ENCODE assay signal across 1 cellular context in the genomic region with DNA sequence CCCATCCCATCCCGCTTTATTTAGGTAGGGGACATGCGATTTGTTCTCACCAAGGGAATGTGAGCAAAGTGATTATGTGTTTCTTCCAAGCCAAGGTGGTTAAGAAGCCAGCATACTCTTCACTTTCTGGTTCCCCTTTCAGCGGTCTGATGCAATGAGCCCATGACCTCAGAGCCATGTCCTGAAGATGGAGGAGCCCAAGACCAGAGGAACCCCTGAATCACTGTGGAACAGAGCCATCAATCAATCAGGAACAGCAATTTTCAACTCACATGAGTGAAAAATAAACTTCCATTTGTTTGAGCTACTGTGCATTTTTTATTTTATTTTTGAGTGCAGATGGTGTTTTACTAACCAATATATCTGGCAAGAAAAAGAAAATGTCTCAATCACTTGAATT.
TF ChIP-seq lines count a peak whose summit lies in the region.

No MANE protein-coding gene starts in this region.

TF ChIP-seq in GM23338, 12 proteins besides CTCF, POLR2A, EP300 and RAD21 (continued from another document):
- TF ChIP-seq, protein P1, sequence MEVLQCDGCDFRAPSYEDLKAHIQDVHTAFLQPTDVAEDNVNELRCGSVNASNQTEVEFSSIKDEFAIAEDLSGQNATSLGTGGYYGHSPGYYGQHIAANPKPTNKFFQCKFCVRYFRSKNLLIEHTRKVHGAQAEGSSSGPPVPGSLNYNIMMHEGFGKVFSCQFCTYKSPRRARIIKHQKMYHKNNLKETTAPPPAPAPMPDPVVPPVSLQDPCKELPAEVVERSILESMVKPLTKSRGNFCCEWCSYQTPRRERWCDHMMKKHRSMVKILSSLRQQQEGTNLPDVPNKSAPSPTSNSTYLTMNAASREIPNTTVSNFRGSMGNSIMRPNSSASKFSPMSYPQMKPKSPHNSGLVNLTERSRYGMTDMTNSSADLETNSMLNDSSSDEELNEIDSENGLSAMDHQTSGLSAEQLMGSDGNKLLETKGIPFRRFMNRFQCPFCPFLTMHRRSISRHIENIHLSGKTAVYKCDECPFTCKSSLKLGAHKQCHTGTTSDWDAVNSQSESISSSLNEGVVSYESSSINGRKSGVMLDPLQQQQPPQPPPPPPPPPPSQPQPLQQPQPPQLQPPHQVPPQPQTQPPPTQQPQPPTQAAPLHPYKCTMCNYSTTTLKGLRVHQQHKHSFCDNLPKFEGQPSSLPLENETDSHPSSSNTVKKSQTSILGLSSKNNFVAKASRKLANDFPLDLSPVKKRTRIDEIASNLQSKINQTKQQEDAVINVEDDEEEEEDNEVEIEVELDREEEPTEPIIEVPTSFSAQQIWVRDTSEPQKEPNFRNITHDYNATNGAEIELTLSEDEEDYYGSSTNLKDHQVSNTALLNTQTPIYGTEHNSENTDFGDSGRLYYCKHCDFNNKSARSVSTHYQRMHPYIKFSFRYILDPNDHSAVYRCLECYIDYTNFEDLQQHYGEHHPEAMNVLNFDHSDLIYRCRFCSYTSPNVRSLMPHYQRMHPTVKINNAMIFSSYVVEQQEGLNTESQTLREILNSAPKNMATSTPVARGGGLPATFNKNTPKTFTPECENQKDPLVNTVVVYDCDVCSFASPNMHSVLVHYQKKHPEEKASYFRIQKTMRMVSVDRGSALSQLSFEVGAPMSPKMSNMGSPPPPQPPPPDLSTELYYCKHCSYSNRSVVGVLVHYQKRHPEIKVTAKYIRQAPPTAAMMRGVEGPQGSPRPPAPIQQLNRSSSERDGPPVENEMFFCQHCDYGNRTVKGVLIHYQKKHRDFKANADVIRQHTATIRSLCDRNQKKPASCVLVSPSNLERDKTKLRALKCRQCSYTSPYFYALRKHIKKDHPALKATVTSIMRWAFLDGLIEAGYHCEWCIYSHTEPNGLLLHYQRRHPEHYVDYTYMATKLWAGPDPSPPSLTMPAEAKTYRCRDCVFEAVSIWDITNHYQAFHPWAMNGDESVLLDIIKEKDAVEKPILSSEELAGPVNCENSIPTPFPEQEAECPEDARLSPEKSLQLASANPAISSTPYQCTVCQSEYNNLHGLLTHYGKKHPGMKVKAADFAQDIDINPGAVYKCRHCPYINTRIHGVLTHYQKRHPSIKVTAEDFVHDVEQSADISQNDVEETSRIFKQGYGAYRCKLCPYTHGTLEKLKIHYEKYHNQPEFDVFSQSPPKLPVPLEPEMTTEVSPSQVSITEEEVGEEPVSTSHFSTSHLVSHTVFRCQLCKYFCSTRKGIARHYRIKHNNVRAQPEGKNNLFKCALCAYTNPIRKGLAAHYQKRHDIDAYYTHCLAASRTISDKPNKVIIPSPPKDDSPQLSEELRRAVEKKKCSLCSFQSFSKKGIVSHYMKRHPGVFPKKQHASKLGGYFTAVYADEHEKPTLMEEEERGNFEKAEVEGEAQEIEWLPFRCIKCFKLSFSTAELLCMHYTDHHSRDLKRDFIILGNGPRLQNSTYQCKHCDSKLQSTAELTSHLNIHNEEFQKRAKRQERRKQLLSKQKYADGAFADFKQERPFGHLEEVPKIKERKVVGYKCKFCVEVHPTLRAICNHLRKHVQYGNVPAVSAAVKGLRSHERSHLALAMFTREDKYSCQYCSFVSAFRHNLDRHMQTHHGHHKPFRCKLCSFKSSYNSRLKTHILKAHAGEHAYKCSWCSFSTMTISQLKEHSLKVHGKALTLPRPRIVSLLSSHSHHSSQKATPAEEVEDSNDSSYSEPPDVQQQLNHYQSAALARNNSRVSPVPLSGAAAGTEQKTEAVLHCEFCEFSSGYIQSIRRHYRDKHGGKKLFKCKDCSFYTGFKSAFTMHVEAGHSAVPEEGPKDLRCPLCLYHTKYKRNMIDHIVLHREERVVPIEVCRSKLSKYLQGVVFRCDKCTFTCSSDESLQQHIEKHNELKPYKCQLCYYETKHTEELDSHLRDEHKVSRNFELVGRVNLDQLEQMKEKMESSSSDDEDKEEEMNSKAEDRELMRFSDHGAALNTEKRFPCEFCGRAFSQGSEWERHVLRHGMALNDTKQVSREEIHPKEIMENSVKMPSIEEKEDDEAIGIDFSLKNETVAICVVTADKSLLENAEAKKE (CRISPR knock-in tag; IDR thresholded peaks at IDR 0.05), result no peak
- TF ChIP-seq, protein P2, sequence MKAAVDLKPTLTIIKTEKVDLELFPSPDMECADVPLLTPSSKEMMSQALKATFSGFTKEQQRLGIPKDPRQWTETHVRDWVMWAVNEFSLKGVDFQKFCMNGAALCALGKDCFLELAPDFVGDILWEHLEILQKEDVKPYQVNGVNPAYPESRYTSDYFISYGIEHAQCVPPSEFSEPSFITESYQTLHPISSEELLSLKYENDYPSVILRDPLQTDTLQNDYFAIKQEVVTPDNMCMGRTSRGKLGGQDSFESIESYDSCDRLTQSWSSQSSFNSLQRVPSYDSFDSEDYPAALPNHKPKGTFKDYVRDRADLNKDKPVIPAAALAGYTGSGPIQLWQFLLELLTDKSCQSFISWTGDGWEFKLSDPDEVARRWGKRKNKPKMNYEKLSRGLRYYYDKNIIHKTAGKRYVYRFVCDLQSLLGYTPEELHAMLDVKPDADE (IDR thresholded peaks at IDR 0.05), result no peak
- TF ChIP-seq ZNF114 (CRISPR knock-in tag; IDR thresholded peaks at IDR 0.05) (no peak), NANOG (IDR thresholded peaks at IDR 0.05; ENCODE audit: borderline replicate concordance) (no peak), EZH2phosphoT487 (IDR thresholded peaks at IDR 0.05; ENCODE audit: unreplicated experiment) (no peak), CREB1 (CRISPR knock-in tag; IDR thresholded peaks at IDR 0.05; ENCODE audit: low read depth) (no peak), JUNB (IDR thresholded peaks at IDR 0.05; ENCODE audit: unreplicated experiment) (no peak)
